29 cellular contexts compared by ENCODE assay signal in genomic region chr4:134145369-134145768, GRCh38. TPM values are rescaled to one million over a fixed set of nuclear protein-coding genes. Genes with fewer than 3 reads are reported as not detected.
"Had no signal": no experiment of that assay in that cellular context is flagged by ENCODE, and none has a peak within 500 bp of the region (broad histone marks: within the 10 kb centered on the region; RNA-seq: fewer than 3 reads in every experiment).

No MANE protein-coding gene starts in this region.

- H3K27me3 ChIP-seq: brain microvascular endothelial cell, esophagus squamous epithelium, gastroesophageal sphincter, heart right ventricle had no signal

- H3K9me3 ChIP-seq: esophagus squamous epithelium, gastroesophageal sphincter had no signal

- H3K4me1 ChIP-seq: esophagus squamous epithelium, gastroesophageal sphincter, heart right ventricle had no signal

- H3K4me3 ChIP-seq: coronary artery, esophagus squamous epithelium, gastroesophageal sphincter, heart right ventricle had no signal

- H3K36me3 ChIP-seq: brain microvascular endothelial cell, esophagus squamous epithelium, gastroesophageal sphincter, heart right ventricle, WERI-Rb-1 had no signal

- DNase-seq: activated CD4-positive, alpha-beta memory T cell treated with anti-CD3 and anti-CD28 coated beads for 36 hours; activated CD4-positive, alpha-beta T cell treated with anti-CD3 and anti-CD28 coated beads for 36 hours; activated CD4-positive, alpha-beta T cell treated with anti-CD3 and anti-CD28 coated beads, Interleukin-2, amount 10 ng/mL, durations not matched to agents 24 days and 14 days; activated CD4-positive, CD25-positive, alpha-beta regulatory T cell; activated CD4-positive, CD25-positive, alpha-beta regulatory T cell treated with anti-CD3 and anti-CD28 coated beads, Interleukin-2, amount 50 U/mL, for 72 hours; activated CD8-positive, alpha-beta memory T cell treated with anti-CD3 and anti-CD28 coated beads, Interleukin-2, amount 10 ng/mL, durations not matched to agents 7 days and 5 days; activated CD8-positive, alpha-beta memory T cell treated with anti-CD3 and anti-CD28 coated beads, Interleukin-2, amount 50 U/mL, for 4 hours; activated CD8-positive, alpha-beta T cell treated with anti-CD3 and anti-CD28 coated beads, Interleukin-2, amount 10 ng/mL, durations not matched to agents 7 days and 5 days; activated gamma-delta T cell; activated naive CD4-positive, alpha-beta T cell; activated naive CD4-positive, alpha-beta T cell treated with anti-CD3 and anti-CD28 coated beads, Interleukin-2, amount 10 ng/mL, durations not matched to agents 7 days and 5 days; activated naive CD8-positive, alpha-beta T cell treated with anti-CD3 and anti-CD28 coated beads, Interleukin-2, amount 10 ng/mL, durations not matched to agents 7 days and 5 days; activated T-cell treated with anti-CD3 and anti-CD28 coated beads, Interleukin-2, amount 50 U/mL, for 1 hour; activated T-cell treated with anti-CD3 and anti-CD28 coated beads, Interleukin-2, amount 50 U/mL, for 72 hours; brain microvascular endothelial cell; dermis blood vessel endothelial cell; effector CD8-positive, alpha-beta T cell; esophagus squamous epithelium; foreskin melanocyte; heart right ventricle; T-helper 1 cell; T-helper 17 cell; T1000; WERI-Rb-1 had no signal

- H3K27ac ChIP-seq: brain microvascular endothelial cell, coronary artery, epithelial cell of prostate, esophagus squamous epithelium, gastroesophageal sphincter, heart right ventricle, WERI-Rb-1 had no signal

RNA-seq across cellular contexts. Expression of gene PABPC4L, which starts 56.2 kb away (rescaled TPM):
- total RNA-seq: activated CD4-positive, alpha-beta memory T cell treated with anti-CD3 and anti-CD28 coated beads for 36 hours; activated CD4-positive, alpha-beta T cell treated with anti-CD3 and anti-CD28 coated beads for 36 hours; activated CD4-positive, alpha-beta T cell treated with anti-CD3 and anti-CD28 coated beads, Interleukin-2, amount 10 ng/mL, durations not matched to agents 24 days and 14 days; activated CD8-positive, alpha-beta memory T cell treated with anti-CD3 and anti-CD28 coated beads for 36 hours; activated CD8-positive, alpha-beta memory T cell treated with anti-CD3 and anti-CD28 coated beads, Interleukin-2, amount 10 ng/mL, durations not matched to agents 7 days and 5 days; activated CD8-positive, alpha-beta T cell treated with anti-CD3 and anti-CD28 coated beads, Interleukin-2, amount 10 ng/mL, durations not matched to agents 7 days and 5 days; activated naive CD4-positive, alpha-beta T cell treated with anti-CD3 and anti-CD28 coated beads, Interleukin-2, amount 50 U/mL, for 72 hours; activated naive CD8-positive, alpha-beta T cell treated with anti-CD3 and anti-CD28 coated beads, Interleukin-2, amount 10 ng/mL, durations not matched to agents 7 days and 5 days; activated T-cell treated with anti-CD3 and anti-CD28 coated beads, Interleukin-2, amount 50 U/mL, for 72 hours; T-helper 17 cell had no signal
